In the genomic region with DNA sequence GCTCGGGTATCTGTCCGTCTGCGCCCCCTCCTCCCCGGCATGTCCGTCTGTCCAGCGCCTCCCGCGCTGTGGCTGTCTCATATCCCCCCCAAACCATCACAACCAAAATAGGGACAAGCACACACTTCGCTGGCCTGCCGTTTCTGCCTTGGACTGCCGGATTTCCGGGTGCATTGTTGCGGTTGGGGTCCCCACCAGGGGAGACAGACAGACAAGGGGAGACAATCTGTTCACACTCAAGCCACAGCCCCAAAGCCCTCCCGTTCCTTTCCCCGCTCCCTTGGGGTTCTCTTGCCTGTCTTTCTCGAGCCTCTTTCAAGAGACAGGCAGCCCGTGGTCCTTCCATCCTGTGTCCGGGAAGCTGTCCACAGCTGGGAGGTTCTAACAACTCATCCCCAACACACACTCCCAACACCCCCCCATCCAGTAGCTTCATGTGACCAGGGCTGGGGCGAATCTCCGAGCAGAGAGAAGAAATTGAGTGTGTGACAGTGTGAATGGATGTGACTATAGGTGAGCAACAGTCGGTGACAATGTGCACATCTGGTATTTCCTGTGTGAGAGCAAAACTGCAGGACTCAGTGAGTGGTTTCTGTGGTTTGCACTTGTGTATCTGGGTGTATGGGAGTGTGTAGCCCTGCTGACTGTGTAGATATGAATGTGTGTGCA, we compare ENCODE assay signal across 8 cellular contexts. TPM values are rescaled to one million over a fixed set of nuclear protein-coding genes. Genes with fewer than 3 reads are reported as not detected.
DNase-seq lines count a peak whose midpoint lies in the region; ATAC-seq lines count a peak whose summit lies in the region.

No MANE protein-coding gene starts in this region.

- WGBS in urinary bladder = 6% methylated on average over 21 of the region's 21 CpGs

- in situ Hi-C loops in Caki2 (cut with HindIII; ENCODE audit: low pct_unique_long_range_greater_than_20kb, low sequenced_read_pairs) = no loop called here

- peak; percentile 26 for ATAC-seq in HG02588 (IDR thresholded peaks at IDR 0.05; ENCODE audit: unreplicated experiment)
- ATAC-seq in HG03175 (IDR thresholded peaks at IDR 0.05; ENCODE audit: unreplicated experiment) = no peak

- H3K4me1 ChIP-seq in endocrine pancreas (ENCODE audit: control insufficient read depth, insufficient read depth, low read length) (peaks cover 4% of the 10 kb centered on the region), muscle layer of colon (ENCODE audit: insufficient read depth, low read length) (peaks cover 28% of the 10 kb centered on the region), urinary bladder (ENCODE audit: insufficient read depth) (no peaks in the 10 kb centered on the region)

- H3K27ac ChIP-seq in muscle layer of colon (ENCODE audit: low read depth, low read length) = peak overlapping the region; percentile 81
- peak overlapping the region; percentile 74 for H3K27ac ChIP-seq in urinary bladder (ENCODE audit: low read depth)

- H3K4me3 ChIP-seq in endocrine pancreas (ENCODE audit: control insufficient read depth, insufficient read depth, low read length) = peak overlapping the region; percentile 50
- H3K4me3 ChIP-seq in muscle layer of colon (ENCODE audit: low read depth in 1 of 2, low read length in 2 of 2) = peak overlapping the region; percentile 55 to 82
- H3K4me3 ChIP-seq in urinary bladder (ENCODE audit: low read depth, low read length) = peak overlapping the region; percentile 42

- H3K9me3 ChIP-seq in endocrine pancreas (ENCODE audit: control insufficient read depth, low read length) = no peaks in the 10 kb centered on the region
- no peaks in the 10 kb centered on the region for H3K9me3 ChIP-seq in muscle layer of colon (ENCODE audit: low read length)

- DNase-seq in Caki2 (ENCODE audit: low read depth) (peak; percentile 57), UCSD-AML1 (lab: John Stamatoyannopoulos, UW; ENCODE audit: unreplicated experiment) (peak; percentile 43), NCI-H1092 treated with DMSO at 0.1 percent for 48 hours (lab: John Stamatoyannopoulos, UW) (no peak)

- peak overlapping the region; percentile 93 for H3K9ac ChIP-seq in endocrine pancreas (ENCODE audit: control insufficient read depth, insufficient read depth, low read length)
- H3K9ac ChIP-seq in muscle layer of colon (ENCODE audit: low read length) = peak overlapping the region; percentile 95

- H3K36me3 ChIP-seq in endocrine pancreas (ENCODE audit: control insufficient read depth, insufficient read depth, low read length) (no peaks in the 10 kb centered on the region), muscle layer of colon (ENCODE audit: insufficient read depth, low read length) (no peaks in the 10 kb centered on the region), urinary bladder (ENCODE audit: insufficient read depth) (no peaks in the 10 kb centered on the region)

- H3K27me3 ChIP-seq in endocrine pancreas (ENCODE audit: control insufficient read depth, insufficient read depth, low read length) (no peaks in the 10 kb centered on the region), muscle layer of colon (ENCODE audit: control insufficient read depth in 1 of 2, insufficient read depth in 2 of 2, low read length in 2 of 2) (no peaks in the 10 kb centered on the region)

RNA-seq across cellular contexts. Expression of gene FOSB, which starts 16.5 kb away (rescaled TPM):
- total RNA-seq in Caki2 (2014; rRNA removed; shearing (Covaris generic); ENCODE audit: low replicate concordance) = 2.5 and 3.2 TPM in 2 replicates
- total RNA-seq in urinary bladder = 10.4 TPM
- polyA plus RNA-seq in urinary bladder = 128 TPM

RNA-seq across cellular contexts. Expression of gene ERCC1, which starts 27.6 kb away (rescaled TPM):
- 120 and 165 TPM in 2 replicates for total RNA-seq in Caki2 (2014; rRNA removed; shearing (Covaris generic); ENCODE audit: low replicate concordance)
- 64.0 TPM for total RNA-seq in urinary bladder
- polyA plus RNA-seq in urinary bladder = 50.3 TPM

RNA-seq across cellular contexts. Expression of gene POLR1G, which starts 44.9 kb away (rescaled TPM):
- 32.3 and 33.2 TPM in 2 replicates for total RNA-seq in Caki2 (2014; rRNA removed; shearing (Covaris generic); ENCODE audit: low replicate concordance)
- 1.8 TPM for total RNA-seq in urinary bladder
- polyA plus RNA-seq in urinary bladder = 5.0 TPM

RNA-seq across cellular contexts. Expression of gene RTN2, which starts 45.5 kb away (rescaled TPM):
- total RNA-seq in Caki2 (2014; rRNA removed; shearing (Covaris generic); ENCODE audit: low replicate concordance) = 15.1 and 18.0 TPM in 2 replicates
- 6.0 TPM for total RNA-seq in urinary bladder
- polyA plus RNA-seq in urinary bladder = 34.9 TPM

RNA-seq across cellular contexts. Expression of gene PPP1R13L, which starts 46.4 kb away (rescaled TPM):
- 10.1 and 30.6 TPM in 2 replicates for total RNA-seq in Caki2 (2014; rRNA removed; shearing (Covaris generic); ENCODE audit: low replicate concordance)
- total RNA-seq in urinary bladder = 7.7 TPM
- polyA plus RNA-seq in urinary bladder = 28.1 TPM

Comparison
In these comparisons a context has a peak if more than half of its experiments do, and no peak if none do; other contexts are left out.
1. RNA of gene POLR1G, which starts 44.9 kb away (total RNA-seq): 32.3 to 33.2 TPM in Caki2; 1.8 TPM in urinary bladder (single experiment); every median in the first group is over 10 times any median in the second.
2. Peak in every context shown above with its lines, with median percentiles within 50 percentile points of each other: H3K4me3 ChIP-seq.